11 cellular contexts compared by ENCODE assay signal in the genomic region with DNA sequence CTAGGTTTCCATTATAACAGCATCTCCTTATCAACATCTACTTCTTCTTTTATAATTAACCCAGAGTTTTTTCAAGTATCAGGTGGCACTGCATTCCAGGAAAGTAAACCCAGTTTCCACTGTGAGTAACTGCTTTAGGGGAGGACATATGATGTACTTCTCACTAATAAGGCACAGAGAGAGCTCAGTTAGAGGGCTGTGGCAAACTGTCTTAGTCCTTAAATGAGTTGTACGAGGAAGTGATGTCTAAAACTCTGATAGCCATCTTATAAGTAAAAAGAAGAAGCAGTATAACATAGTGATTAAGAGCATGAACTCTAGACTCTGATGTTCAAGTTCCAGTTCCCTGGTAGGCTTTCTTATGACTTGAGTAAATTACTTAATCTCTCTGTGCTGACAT. TPM values are rescaled to one million over a fixed set of nuclear protein-coding genes. Genes with fewer than 3 reads are reported as not detected.
A peak's percentile ranks its signal among the peaks of the same experiment; 100 is the strongest.
DNase-seq lines count a peak whose midpoint lies in the region; ATAC-seq, FAIRE-seq and TF ChIP-seq lines count a peak whose summit lies in the region.
"Had no signal": no experiment of that assay in that cellular context is flagged by ENCODE, and none has a peak within 500 bp of the region (broad histone marks: within the 10 kb centered on the region; RNA-seq: fewer than 3 reads in every experiment).

No MANE protein-coding gene starts in this region.

- TF ChIP-seq POLR2A in GM12878 (IDR thresholded peaks at IDR 0.05; ENCODE audit: low read depth, low read length), result no peak
- no peak for TF ChIP-seq POLR2A in prostate gland (IDR thresholded peaks at IDR 0.05)

- H3K4me3 ChIP-seq in GM12878 (no peak overlapping the region), prostate gland (no peak overlapping the region)

- H3K4me2 ChIP-seq in GM12878 (ENCODE audit: control insufficient read depth, insufficient read depth), result no peak overlapping the region

- TF ChIP-seq CTCF in GM12878 (IDR thresholded peaks at IDR 0.05 in 2 of 3, conservative IDR thresholded peaks at IDR 0.05 in 1 of 3; ENCODE audit: control insufficient read depth in 2 of 3, extremely low read depth in 1 of 3, insufficient read depth in 1 of 3, low read depth in 3 of 3, low read length in 3 of 3) (no peak), prostate gland (IDR thresholded peaks at IDR 0.05) (no peak)

- no peak overlapping the region for H2AFZ ChIP-seq in GM12878 (ENCODE audit: control insufficient read depth, low read depth, low read length)

- H3K27me3 ChIP-seq in GM12878 (replicated peaks in 1 of 2; ENCODE audit: control insufficient read depth in 2 of 2, insufficient read depth in 2 of 2, low read length in 1 of 2), result no peaks in the 10 kb centered on the region
- H3K27me3 ChIP-seq in prostate gland (replicated peaks; ENCODE audit: insufficient read depth), result no peaks in the 10 kb centered on the region

- no TSS peak for BruUV-seq in GM12878 (replicated peaks; lab: Mats Ljungman, UMichigan)

- SMC1A ChIA-PET in GM12878 (lab: Charles Lee; ENCODE audit: uncharacterized antibody, unreplicated experiment), result interaction anchor here (1.0 to 1.2 kb wide), 4 partner anchors 16 to 55 kb away, joined by 3 to 4 read pairs (median 4); no protein-coding TSS in a partner anchor

- TF ChIP-seq EP300 in GM12878 (IDR thresholded peaks at IDR 0.05; ENCODE audit: borderline replicate concordance in 1 of 2, control insufficient read depth in 1 of 2, low read depth in 2 of 2, low read length in 2 of 2), result no peak; a peak in 1 of 4 replicates

- CTCF ChIA-PET in GM12878 (lab: Yijun Ruan, JAX), result interaction anchor here (0.7 to 2.2 kb wide), 6 partner anchors 10 to 256 kb away, joined by 3 to 11 read pairs (median 3); no protein-coding TSS in a partner anchor

- intact Hi-C loops in GM12878 (cut with micrococcal nuclease; ENCODE audit: unreplicated experiment) (no loop called here), prostate gland (cut with DNase I) (no loop called here)

- no peak overlapping the region for H3K9ac ChIP-seq in GM12878 (ENCODE audit: control insufficient read depth, insufficient read depth, low read length)

- FAIRE-seq in GM12878 (lab: Jason Lieb, UNC), result no peak

- H3K27ac ChIP-seq in GM12878 (ENCODE audit: control insufficient read depth, insufficient read depth) (no peak overlapping the region; the same call in 1 of the 2 replicates), prostate gland (no peak overlapping the region)

- no peak for DNase-seq in GM12878 (ENCODE audit: low read depth, low spot score)
- DNase-seq in prostate gland (ENCODE audit: low spot score), result no peak
- DNase-seq in NCI-H1694 (lab: John Stamatoyannopoulos, UW), result no peak
- DNase-seq in NCI-H1105 treated with DMSO at 0.1 percent for 48 hours (lab: John Stamatoyannopoulos, UW), result no peak
- no peak for DNase-seq in iPS-NIHi11 (ENCODE audit: low spot score)
- DNase-seq: activated CD8-positive, alpha-beta memory T cell treated with anti-CD3 and anti-CD28 coated beads for 24 hours; effector memory CD4-positive, alpha-beta T cell; left colon had no signal

- 0% methylated on average over 1 of the region's 1 CpG for WGBS in GM12878 (ENCODE audit: insufficient coverage, insufficient replicate concordance, low lambda C conversion rate, missing lambda C conversion rate)
- WGBS in prostate gland, result 83% methylated on average over 1 of the region's 1 CpG

- H3K36me3 ChIP-seq in GM12878 (ENCODE audit: control insufficient read depth in 2 of 2, insufficient read depth in 2 of 2, low read length in 1 of 2) (no peaks in the 10 kb centered on the region), prostate gland (no peaks in the 10 kb centered on the region)

- TF ChIP-seq RAD21 in GM12878 (IDR thresholded peaks at IDR 0.05; ENCODE audit: insufficient read depth, low read depth, low read length), result no peak

- in situ Hi-C loops in GM12878 (cut with MboI), result no loop called here

- peaks cover 8% of the 10 kb centered on the region; the same call in 1 of the 2 replicates for H3K4me1 ChIP-seq in GM12878 (ENCODE audit: control insufficient read depth, insufficient read depth, low read length)
- no peaks in the 10 kb centered on the region for H3K4me1 ChIP-seq in prostate gland (replicated peaks)

- RAD21 ChIA-PET in GM12878 (lab: Charles Lee; ENCODE audit: unreplicated experiment), result no interaction called here

- peak; percentile 89 for ATAC-seq in GM18502 (IDR thresholded peaks at IDR 0.05; ENCODE audit: poor library complexity, unreplicated experiment)
- ATAC-seq in GM21423 (IDR thresholded peaks at IDR 0.05; ENCODE audit: unreplicated experiment), result peak; percentile 67
- peak; percentile 84 for ATAC-seq in HG03457 (IDR thresholded peaks at IDR 0.05; ENCODE audit: unreplicated experiment)
- ATAC-seq in GM12878, result peak; percentile 87
- ATAC-seq: left colon had no signal

- H3K9me3 ChIP-seq in GM12878 (replicated peaks; ENCODE audit: control insufficient read depth, insufficient read depth, low read length), result no peaks in the 10 kb centered on the region
- H3K9me3 ChIP-seq in prostate gland, result no peaks in the 10 kb centered on the region

- POLR2A ChIA-PET in GM12878 (lab: Charles Lee), result no interaction called here

- H3K79me2 ChIP-seq in GM12878 (ENCODE audit: control insufficient read depth, insufficient read depth, low read length), result no peaks in the 10 kb centered on the region

- H4K20me1 ChIP-seq in GM12878 (ENCODE audit: control insufficient read depth, insufficient read depth), result no peaks in the 10 kb centered on the region

TF ChIP-seq in GM12878, 131 proteins besides CTCF, POLR2A, EP300 and RAD21 (continues in another document):
- TF ChIP-seq TAF1 (IDR thresholded peaks at IDR 0.05; ENCODE audit: borderline replicate concordance, low read depth, low read length), result no peak
- TF ChIP-seq BCL11A (IDR thresholded peaks at IDR 0.05; ENCODE audit: low read depth, low read length), result peak; percentile 19; the same call in 1 of the 2 replicates
- no peak for TF ChIP-seq WRNIP1 (IDR thresholded peaks at IDR 0.05; ENCODE audit: borderline replicate concordance, low read depth, low read length)
- peak; percentile 55 for TF ChIP-seq RUNX3 (IDR thresholded peaks at IDR 0.05; ENCODE audit: low read length)
- no peak for TF ChIP-seq ZNF622 (IDR thresholded peaks at IDR 0.05)
- TF ChIP-seq GABPA (IDR thresholded peaks at IDR 0.05; ENCODE audit: low read depth), result 0 out of 2 replicates have a peak, but pooled peaks have one; percentile 28
- peak; percentile 63; the same call in 1 of the 2 replicates for TF ChIP-seq NFIC (IDR thresholded peaks at IDR 0.05; ENCODE audit: low read depth, low read length)
- TF ChIP-seq, protein P1, sequence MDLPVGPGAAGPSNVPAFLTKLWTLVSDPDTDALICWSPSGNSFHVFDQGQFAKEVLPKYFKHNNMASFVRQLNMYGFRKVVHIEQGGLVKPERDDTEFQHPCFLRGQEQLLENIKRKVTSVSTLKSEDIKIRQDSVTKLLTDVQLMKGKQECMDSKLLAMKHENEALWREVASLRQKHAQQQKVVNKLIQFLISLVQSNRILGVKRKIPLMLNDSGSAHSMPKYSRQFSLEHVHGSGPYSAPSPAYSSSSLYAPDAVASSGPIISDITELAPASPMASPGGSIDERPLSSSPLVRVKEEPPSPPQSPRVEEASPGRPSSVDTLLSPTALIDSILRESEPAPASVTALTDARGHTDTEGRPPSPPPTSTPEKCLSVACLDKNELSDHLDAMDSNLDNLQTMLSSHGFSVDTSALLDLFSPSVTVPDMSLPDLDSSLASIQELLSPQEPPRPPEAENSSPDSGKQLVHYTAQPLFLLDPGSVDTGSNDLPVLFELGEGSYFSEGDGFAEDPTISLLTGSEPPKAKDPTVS (IDR thresholded peaks at IDR 0.05; ENCODE audit: low read depth, low read length), result no peak
- no peak for TF ChIP-seq ZBED1 (IDR thresholded peaks at IDR 0.05; ENCODE audit: borderline replicate concordance)
- TF ChIP-seq, protein P2, sequence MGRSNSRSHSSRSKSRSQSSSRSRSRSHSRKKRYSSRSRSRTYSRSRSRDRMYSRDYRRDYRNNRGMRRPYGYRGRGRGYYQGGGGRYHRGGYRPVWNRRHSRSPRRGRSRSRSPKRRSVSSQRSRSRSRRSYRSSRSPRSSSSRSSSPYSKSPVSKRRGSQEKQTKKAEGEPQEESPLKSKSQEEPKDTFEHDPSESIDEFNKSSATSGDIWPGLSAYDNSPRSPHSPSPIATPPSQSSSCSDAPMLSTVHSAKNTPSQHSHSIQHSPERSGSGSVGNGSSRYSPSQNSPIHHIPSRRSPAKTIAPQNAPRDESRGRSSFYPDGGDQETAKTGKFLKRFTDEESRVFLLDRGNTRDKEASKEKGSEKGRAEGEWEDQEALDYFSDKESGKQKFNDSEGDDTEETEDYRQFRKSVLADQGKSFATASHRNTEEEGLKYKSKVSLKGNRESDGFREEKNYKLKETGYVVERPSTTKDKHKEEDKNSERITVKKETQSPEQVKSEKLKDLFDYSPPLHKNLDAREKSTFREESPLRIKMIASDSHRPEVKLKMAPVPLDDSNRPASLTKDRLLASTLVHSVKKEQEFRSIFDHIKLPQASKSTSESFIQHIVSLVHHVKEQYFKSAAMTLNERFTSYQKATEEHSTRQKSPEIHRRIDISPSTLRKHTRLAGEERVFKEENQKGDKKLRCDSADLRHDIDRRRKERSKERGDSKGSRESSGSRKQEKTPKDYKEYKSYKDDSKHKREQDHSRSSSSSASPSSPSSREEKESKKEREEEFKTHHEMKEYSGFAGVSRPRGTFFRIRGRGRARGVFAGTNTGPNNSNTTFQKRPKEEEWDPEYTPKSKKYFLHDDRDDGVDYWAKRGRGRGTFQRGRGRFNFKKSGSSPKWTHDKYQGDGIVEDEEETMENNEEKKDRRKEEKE (IDR thresholded peaks at IDR 0.05), result no peak

RNA-seq across cellular contexts. Expression of gene PTGS2, which starts 58.7 kb away (rescaled TPM):
- 0.21 TPM in 1 of 2 replicates, not detected in the other for total RNA-seq in GM12878 (2013; cell fraction: nucleolus; rRNA removed)
- total RNA-seq in GM12878 (2014; rRNA removed) (0.22 TPM in 1 of 2 replicates, not detected in the other), GM12878 (2014; rRNA removed; fragmentation: Illumina TruSeq; extraction: Trizol) (0.04 and 0.09 TPM in 2 replicates), GM12878 (2021) (0.13 TPM in 1 of 2 replicates, not detected in the other), prostate gland (10 to 100 TPM; 11.2 to 14.3 TPM)
- 0.14 TPM for polyA plus RNA-seq in GM12878 (2011; ENCODE audit: low read depth)
- polyA plus RNA-seq in GM12878 (2011; rRNA removed) (0.11 and 0.13 TPM in 2 replicates), GM12878 (2014; fragmentation: Illumina TruSeq; extraction: Trizol) (0.06 TPM in 1 of 2 replicates, not detected in the other), GM12878 (2014; fragmentation: Nextera tagmentation; extraction: Ambion mirVana) (under 1 TPM in 1 of 2 experiments, not detected in 1; 0.10 TPM), GM12878 (2014; rRNA removed) (0.04 and 0.24 TPM in 2 replicates), GM12878 (2016; fragmentation: Nextera tagmentation; extraction: Ambion mirVana) (under 1 TPM in 1 of 2 experiments, not detected in 1; 0.12 TPM)
- 0.06 and 0.08 TPM in 2 replicates for polyA plus RNA-seq in GM12878 (2011; cell fraction: cytosol; rRNA removed)
- 0.04 and 0.12 TPM in 2 replicates for polyA plus RNA-seq in GM12878 (2011; cell fraction: nucleus; rRNA removed)
- 0.07 TPM in 2 replicates for polyA plus RNA-seq in GM12878 (2012)
- polyA minus RNA-seq in GM12878 (2011; rRNA and poly(A)+ RNA removed), result 0.10 TPM in 1 of 2 replicates, not detected in the other
- polyA minus RNA-seq in GM12878 (2011; cell fraction: cytosol; rRNA and poly(A)+ RNA removed), result not detected in 2 replicates
- 0.10 TPM in 1 of 2 replicates, not detected in the other for polyA minus RNA-seq in GM12878 (2011; cell fraction: nucleus; rRNA and poly(A)+ RNA removed)

Comparison
In these comparisons a context has a peak if more than half of its experiments do, and no peak if none do; other contexts are left out.
1. RNA of gene PTGS2, which starts 58.7 kb away (total RNA-seq): 11.2 to 14.3 TPM in prostate gland; 0.04 to 0.22 TPM in GM12878; every median in the first group is over 10 times any median in the second.
2. Peak in every context shown above with its lines, with median percentiles within 50 percentile points of each other: ATAC-seq.